Comparison of ENCODE assay signal across 12 cellular contexts in the genomic region with DNA sequence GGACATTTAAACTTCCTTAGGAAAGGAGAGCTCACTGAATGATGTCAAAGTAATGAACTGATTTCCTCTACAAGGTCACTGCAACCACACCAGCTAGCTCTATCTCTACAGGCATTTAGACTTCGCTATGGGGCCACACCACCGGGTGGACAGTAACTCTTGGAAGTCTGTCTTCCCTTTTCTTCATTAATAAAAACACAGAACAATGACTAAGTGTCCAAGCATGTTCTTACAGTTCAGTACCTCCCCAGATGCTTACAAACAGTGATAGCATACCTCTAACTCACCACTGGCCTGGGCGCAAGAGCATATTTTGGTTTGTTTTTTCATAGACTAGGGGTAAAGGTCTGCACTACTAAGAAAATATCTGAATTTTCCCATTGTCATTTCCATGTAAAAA. TPM values are rescaled to one million over a fixed set of nuclear protein-coding genes. Genes with fewer than 3 reads are reported as not detected.
A peak's percentile ranks its signal among the peaks of the same experiment; 100 is the strongest.
DNase-seq lines count a peak whose midpoint lies in the region; ATAC-seq and TF ChIP-seq lines count a peak whose summit lies in the region.
"Had no signal": no experiment of that assay in that cellular context is flagged by ENCODE, and none has a peak within 500 bp of the region (broad histone marks: within the 10 kb centered on the region; RNA-seq: fewer than 3 reads in every experiment).

No MANE protein-coding gene starts in this region.

- peaks cover 3% of the 10 kb centered on the region for H3K4me1 Mint-ChIP-seq in activated CD4-positive, alpha-beta T cell treated with anti-CD3 and anti-CD28 coated beads for 36 hours

- CTCF ChIA-PET in activated CD4-positive, alpha-beta T cell treated with anti-CD3 and anti-CD28 coated beads for 36 hours (lab: Charles Lee), result no interaction called here
- CTCF ChIA-PET in HEK293T (lab: Yijun Ruan, JAX), result interaction anchor here (0.8 kb wide), 1 partner anchor 61 kb away, joined by 3 read pairs; no protein-coding TSS in a partner anchor

- H3K4me3 Mint-ChIP-seq in activated CD4-positive, alpha-beta T cell treated with anti-CD3 and anti-CD28 coated beads for 36 hours, result no peak overlapping the region

- POLR2A ChIA-PET in activated CD4-positive, alpha-beta T cell treated with anti-CD3 and anti-CD28 coated beads for 36 hours (lab: Charles Lee), result no interaction called here
- POLR2A ChIA-PET in HEK293T (lab: Yijun Ruan, JAX), result no interaction called here

- DNase-seq in HCEC 1CT (peak; percentile 74), foreskin keratinocyte (peak; percentile 21 to 54), HEK293T (ENCODE audit: extremely low spot score) (no peak), NCI-H69 (lab: John Stamatoyannopoulos, UW) (no peak)
- no peak for DNase-seq in activated CD4-positive, alpha-beta T cell treated with anti-CD3 and anti-CD28 coated beads for 36 hours
- no peak for DNase-seq in stimulated activated CD4-positive, alpha-beta T cell treated with anti-CD3 and anti-CD28 coated beads, Interleukin-4, amount 100 ng/mL, for 1 hour
- DNase-seq: activated CD4-positive, alpha-beta T cell treated with anti-CD3 and anti-CD28 coated beads, Interleukin-2, amount 50 U/mL, for 48 hours; NCI-H82; tibial artery had no signal

- H3K36me3 Mint-ChIP-seq in activated CD4-positive, alpha-beta T cell treated with anti-CD3 and anti-CD28 coated beads for 36 hours (ENCODE audit: low read depth), result peaks cover 28% of the 10 kb centered on the region

- H3K27ac Mint-ChIP-seq in activated CD4-positive, alpha-beta T cell treated with anti-CD3 and anti-CD28 coated beads for 36 hours, result no peak overlapping the region

- H3K27ac ChIP-seq in VCaP (peak overlapping the region; percentile 80), foreskin keratinocyte (no peak overlapping the region)
- H3K27ac ChIP-seq: tibial artery had no signal

- peaks cover 13% of the 10 kb centered on the region for H3K27me3 Mint-ChIP-seq in activated CD4-positive, alpha-beta T cell treated with anti-CD3 and anti-CD28 coated beads for 36 hours

- ATAC-seq in foreskin keratinocyte, result no peak
- ATAC-seq in activated CD4-positive, alpha-beta T cell treated with anti-CD3 and anti-CD28 coated beads for 36 hours, result no peak

- peaks cover 2% of the 10 kb centered on the region for H3K27me3 ChIP-seq in foreskin keratinocyte

- no peaks in the 10 kb centered on the region for H3K4me1 ChIP-seq in foreskin keratinocyte
- H3K4me1 ChIP-seq: tibial artery had no signal

- no peaks in the 10 kb centered on the region for H3K9me3 Mint-ChIP-seq in activated CD4-positive, alpha-beta T cell treated with anti-CD3 and anti-CD28 coated beads for 36 hours (ENCODE audit: low read depth)

- intact Hi-C loops in activated CD4-positive, alpha-beta T cell treated with anti-CD3 and anti-CD28 coated beads for 36 hours (cut with DNase I, micrococcal nuclease), result no loop called here

- no peak for TF ChIP-seq CTCF in VCaP (conservative IDR thresholded peaks at IDR 0.05)
- no peak for TF ChIP-seq CTCF in foreskin keratinocyte (conservative IDR thresholded peaks at IDR 0.05)

TF ChIP-seq in HEK293T, 16 proteins besides CTCF, POLR2A, EP300 and RAD21:
- TF ChIP-seq FOXM1 (IDR thresholded peaks at IDR 0.05; ENCODE audit: borderline replicate concordance) (no peak), SP1 (IDR thresholded peaks at IDR 0.05) (no peak), BHLHE40 (IDR thresholded peaks at IDR 0.05; ENCODE audit: borderline replicate concordance) (no peak), FOXK2 (IDR thresholded peaks at IDR 0.05) (no peak), FOXA1 (IDR thresholded peaks at IDR 0.05) (no peak), ARNT (IDR thresholded peaks at IDR 0.05) (no peak), ELF4 (IDR thresholded peaks at IDR 0.05) (no peak), CTBP1 (IDR thresholded peaks at IDR 0.05; ENCODE audit: borderline replicate concordance) (no peak), SUZ12 (IDR thresholded peaks at IDR 0.05) (no peak), HDGF (IDR thresholded peaks at IDR 0.05; ENCODE audit: borderline replicate concordance) (no peak), LEF1 (IDR thresholded peaks at IDR 0.05; ENCODE audit: borderline replicate concordance) (no peak), L3MBTL2 (conservative IDR thresholded peaks at IDR 0.05) (no peak), NFRKB (IDR thresholded peaks at IDR 0.05) (no peak), ZNF384 (IDR thresholded peaks at IDR 0.05) (no peak), TARDBP (IDR thresholded peaks at IDR 0.05) (no peak)
- TF ChIP-seq, protein P1, sequence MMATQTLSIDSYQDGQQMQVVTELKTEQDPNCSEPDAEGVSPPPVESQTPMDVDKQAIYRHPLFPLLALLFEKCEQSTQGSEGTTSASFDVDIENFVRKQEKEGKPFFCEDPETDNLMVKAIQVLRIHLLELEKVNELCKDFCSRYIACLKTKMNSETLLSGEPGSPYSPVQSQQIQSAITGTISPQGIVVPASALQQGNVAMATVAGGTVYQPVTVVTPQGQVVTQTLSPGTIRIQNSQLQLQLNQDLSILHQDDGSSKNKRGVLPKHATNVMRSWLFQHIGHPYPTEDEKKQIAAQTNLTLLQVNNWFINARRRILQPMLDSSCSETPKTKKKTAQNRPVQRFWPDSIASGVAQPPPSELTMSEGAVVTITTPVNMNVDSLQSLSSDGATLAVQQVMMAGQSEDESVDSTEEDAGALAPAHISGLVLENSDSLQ (IDR thresholded peaks at IDR 0.05), result no peak

RNA-seq across cellular contexts. Expression of gene SIM2, which starts 54.6 kb away (rescaled TPM):
- total RNA-seq in foreskin keratinocyte, result not detected in 2 replicates
- polyA plus RNA-seq in foreskin keratinocyte, result not detected in 2 replicates
- 1 to 10 TPM; 2.0 to 2.4 TPM for total RNA-seq in activated CD4-positive, alpha-beta T cell treated with anti-CD3 and anti-CD28 coated beads for 36 hours
- total RNA-seq: dermis microvascular lymphatic vessel endothelial cell, posterior vena cava had no signal

Comparison
In these comparisons a context has a peak if more than half of its experiments do, and no peak if none do; other contexts are left out.
1. DNase-seq: peak in HCEC 1CT (single experiment) and foreskin keratinocyte (2 of 2); none in activated CD4-positive, alpha-beta T cell treated with anti-CD3 and anti-CD28 coated beads for 36 hours (single experiment), stimulated activated CD4-positive, alpha-beta T cell treated with anti-CD3 and anti-CD28 coated beads, Interleukin-4, amount 100 ng/mL, for 1 hour (single experiment), HEK293T (single experiment) and NCI-H69 (single experiment).